In the genomic region with DNA sequence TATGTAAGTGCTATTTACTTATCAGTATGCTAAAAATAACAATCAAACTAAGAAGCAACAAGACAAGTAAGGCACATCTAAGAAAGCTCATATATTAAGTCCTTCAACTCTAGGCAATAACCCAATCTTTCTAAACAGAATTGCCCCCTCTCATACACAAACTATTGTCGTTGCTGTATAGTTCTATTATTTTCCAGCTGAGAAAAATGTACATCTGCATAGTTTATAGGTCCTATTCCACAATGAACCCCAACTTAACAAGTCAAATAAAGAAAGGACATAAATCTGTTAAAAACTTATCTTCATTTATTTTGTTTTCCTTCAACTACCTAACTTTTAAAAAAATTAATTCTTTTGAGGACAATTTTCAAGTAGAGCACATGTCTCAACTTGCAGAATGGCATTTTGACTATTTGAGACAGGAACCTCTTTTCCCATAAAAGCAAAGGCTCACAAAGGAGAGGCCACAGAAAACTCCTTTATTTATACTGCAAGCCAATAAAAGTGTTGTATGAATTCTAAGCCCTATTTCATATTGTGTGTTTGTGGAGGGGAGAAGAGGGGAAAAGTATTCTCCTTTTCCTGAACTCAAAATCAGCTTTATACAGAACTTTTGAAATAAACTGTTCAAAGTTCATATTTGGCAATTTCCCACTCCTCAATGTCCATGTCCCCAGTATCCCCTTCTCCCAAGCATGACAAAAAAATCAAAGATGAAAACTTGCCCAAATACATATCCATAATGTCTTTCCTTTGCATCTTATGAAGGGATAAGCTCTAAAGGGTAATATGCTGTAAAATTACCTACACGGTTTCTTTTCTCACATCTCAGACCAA, we compare ENCODE assay signal across 13 cellular contexts. TPM values are rescaled to one million over a fixed set of nuclear protein-coding genes. Genes with fewer than 3 reads are reported as not detected.
DNase-seq lines count a peak whose midpoint lies in the region; ATAC-seq, FAIRE-seq and TF ChIP-seq lines count a peak whose summit lies in the region.
"Had no signal": no experiment of that assay in that cellular context is flagged by ENCODE, and none has a peak within 500 bp of the region (broad histone marks: within the 10 kb centered on the region; RNA-seq: fewer than 3 reads in every experiment).

No MANE protein-coding gene starts in this region.

- H3K27ac ChIP-seq in GM23248 = peak overlapping the region; percentile 61; the same call in 1 of the 2 replicates

- peaks cover 2% of the 10 kb centered on the region for H3K36me3 Mint-ChIP-seq in T-helper 17 cell (ENCODE audit: low read depth)

- no peak overlapping the region for H3K4me3 Mint-ChIP-seq in T-helper 17 cell
- H3K4me3 Mint-ChIP-seq: stimulated activated naive B cell treated with anti-CD40 and anti-IgM and Interleukin-4, amounts not matched to agents 10 μg/mL and 1 μg/mL and 100 μg/mL, for 72 hours had no signal

- H3K27me3 ChIP-seq in GM23248 (replicated peaks; ENCODE audit: insufficient read depth) (no peaks in the 10 kb centered on the region), skeletal muscle satellite cell (ENCODE audit: control insufficient read depth, insufficient read depth, low read length) (no peaks in the 10 kb centered on the region)

- H3K9ac ChIP-seq in GM23248 (peak overlapping the region; percentile 29), skeletal muscle satellite cell (ENCODE audit: low read depth, low read length) (peak overlapping the region; percentile 29)

- H3K9me2 ChIP-seq in GM23248 (ENCODE audit: insufficient read depth) = no peaks in the 10 kb centered on the region

- H3K36me3 ChIP-seq in GM23248 (ENCODE audit: low read depth) (peaks cover 8% of the 10 kb centered on the region), skeletal muscle satellite cell (ENCODE audit: insufficient read depth, low read length) (peaks cover 6% of the 10 kb centered on the region)

- ATAC-seq in T-helper 17 cell = no peak
- ATAC-seq: stimulated activated naive B cell treated with anti-CD40 and anti-IgM and Interleukin-4, amounts not matched to agents 10 μg/mL and 1 μg/mL and 100 μg/mL, for 72 hours had no signal

- H3K27me3 Mint-ChIP-seq in T-helper 17 cell = no peaks in the 10 kb centered on the region
- H3K27me3 Mint-ChIP-seq: stimulated activated naive B cell treated with anti-CD40 and anti-IgM and Interleukin-4, amounts not matched to agents 10 μg/mL and 1 μg/mL and 100 μg/mL, for 72 hours had no signal

- peak overlapping the region; percentile 76 for H3K27ac Mint-ChIP-seq in T-helper 17 cell
- H3K27ac Mint-ChIP-seq: stimulated activated naive B cell treated with anti-CD40 and anti-IgM and Interleukin-4, amounts not matched to agents 10 μg/mL and 1 μg/mL and 100 μg/mL, for 72 hours had no signal

- H2AFZ ChIP-seq in GM23248 = no peak overlapping the region

- H3K4me2 ChIP-seq in GM23248 (ENCODE audit: unreplicated experiment) (peak overlapping the region; percentile 61), skeletal muscle satellite cell (ENCODE audit: low read length) (peak overlapping the region; percentile 71)

- H3K79me2 ChIP-seq in GM23248 (ENCODE audit: insufficient read depth) = peaks cover 100% of the 10 kb centered on the region

- H3K4me3 ChIP-seq in GM23248 (peak overlapping the region; percentile 31), skeletal muscle satellite cell (ENCODE audit: low read length) (no peak overlapping the region), foreskin fibroblast (ENCODE audit: low read depth in 1 of 2, low read length in 2 of 2) (no peak overlapping the region)

- H3K4me1 Mint-ChIP-seq in T-helper 17 cell = peaks cover 23% of the 10 kb centered on the region

- H3K9me3 ChIP-seq in GM23248 (ENCODE audit: low read depth) (no peaks in the 10 kb centered on the region), T-helper 17 cell (ENCODE audit: control insufficient read depth, low read length, poor library complexity, severe bottlenecking) (no peaks in the 10 kb centered on the region), skeletal muscle satellite cell (replicated peaks; ENCODE audit: low read length) (no peaks in the 10 kb centered on the region)

- H3K4me1 ChIP-seq in GM23248 (ENCODE audit: insufficient read depth) (peaks cover 99% of the 10 kb centered on the region), skeletal muscle satellite cell (ENCODE audit: control insufficient read depth, insufficient read depth, low read length) (peaks cover 90% of the 10 kb centered on the region)

- H4K20me1 ChIP-seq in GM23248 (ENCODE audit: insufficient read depth) = peaks cover 87% of the 10 kb centered on the region

- peaks cover 79% of the 10 kb centered on the region for H3F3A ChIP-seq in GM23248 (ENCODE audit: insufficient read depth)

- FAIRE-seq in islet of Langerhans (lab: Jason Lieb, UNC) = peak; percentile 55

- in situ Hi-C loops in GM23248 (cut with MboI) = loop anchor here (10.0 kb wide), 1 partner anchor 162 kb away; no protein-coding TSS in a partner anchor

- WGBS in GM23248 (ENCODE audit: low coverage in 1 of 2, low lambda C conversion rate in 2 of 2, missing lambda C conversion rate in 2 of 2), 2 experiments = 48 to 49% methylated on average over 2 of the region's 2 CpGs

- DNase-seq in GM23248 (no peak), T-helper 17 cell (no peak), foreskin fibroblast (no peak), NCI-H1417 (lab: John Stamatoyannopoulos, UW) (no peak)
- no peak for DNase-seq in stimulated activated CD4-positive, alpha-beta T cell treated with anti-CD3 and anti-CD28 coated beads, Interleukin-4, amount 100 ng/mL, for 1 hour
- DNase-seq in activated effector memory CD4-positive, alpha-beta T cell treated with Interleukin-2 at 50 U/mL for 16 hours = no peak
- DNase-seq: activated naive CD4-positive, alpha-beta T cell treated with anti-CD3 and anti-CD28 coated beads, Interleukin-2, amount 50 U/mL, for 16 hours; H7; NCI-H1092; stimulated activated CD4-positive, alpha-beta T cell treated with anti-CD3 and anti-CD28 coated beads, Interleukin-12 subunit alpha, Interleukin-12 subunit beta, amount 100 ng/mL, for 4 hours; stimulated activated naive B cell treated with anti-CD40 and anti-IgM and Interleukin-4, amounts not matched to agents 10 μg/mL and 1 μg/mL and 100 μg/mL, for 72 hours had no signal

- TF ChIP-seq CTCF in foreskin fibroblast (IDR thresholded peaks at IDR 0.05; ENCODE audit: low read depth, low read length) = no peak

RNA-seq across cellular contexts. Expression of a gene that starts 37.4 kb away (rescaled TPM):
- 390 and 425 TPM in 2 replicates for total RNA-seq in GM23248 (2014; rRNA removed; shearing (Covaris generic))
- 357 and 361 TPM in 2 replicates for polyA plus RNA-seq in GM23248 (2016; fragmentation: Nextera tagmentation; extraction: Ambion mirVana)
- 100 to 1,000 TPM in 1 of 2 donors, 10 to 100 TPM in 1; 92.7 to 114 TPM for total RNA-seq in T-helper 17 cell
- total RNA-seq in skeletal muscle satellite cell (2012; rRNA removed) = 351 and 380 TPM in 2 replicates
